Comparison of ENCODE assay signal across 1 cellular context in genomic region chr7:75925717-75926435, GRCh38.
A peak's percentile ranks its signal among the peaks of the same experiment; 100 is the strongest.
TF ChIP-seq lines count a peak whose summit lies in the region.

No MANE protein-coding gene starts in this region.

TF ChIP-seq in liver, 16 proteins besides CTCF, POLR2A, EP300 and RAD21:
- TF ChIP-seq RXRA (IDR thresholded peaks at IDR 0.05) = no peak
- no peak for TF ChIP-seq FOXA1 (IDR thresholded peaks at IDR 0.05)
- no peak for TF ChIP-seq ZBTB33 (IDR thresholded peaks at IDR 0.05)
- no peak for TF ChIP-seq HNF4G (IDR thresholded peaks at IDR 0.05)
- TF ChIP-seq HNF4A (conservative IDR thresholded peaks at IDR 0.05) = no peak
- TF ChIP-seq, protein P1, sequence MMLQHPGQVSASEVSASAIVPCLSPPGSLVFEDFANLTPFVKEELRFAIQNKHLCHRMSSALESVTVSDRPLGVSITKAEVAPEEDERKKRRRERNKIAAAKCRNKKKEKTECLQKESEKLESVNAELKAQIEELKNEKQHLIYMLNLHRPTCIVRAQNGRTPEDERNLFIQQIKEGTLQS (IDR thresholded peaks at IDR 0.05) = no peak
- TF ChIP-seq SP1 (IDR thresholded peaks at IDR 0.05) = no peak
- no peak for TF ChIP-seq NR2F2 (IDR thresholded peaks at IDR 0.05)
- TF ChIP-seq GABPA (IDR thresholded peaks at IDR 0.05 in 1 of 2, conservative IDR thresholded peaks at IDR 0.05 in 1 of 2) = no peak
- TF ChIP-seq, protein P2, sequence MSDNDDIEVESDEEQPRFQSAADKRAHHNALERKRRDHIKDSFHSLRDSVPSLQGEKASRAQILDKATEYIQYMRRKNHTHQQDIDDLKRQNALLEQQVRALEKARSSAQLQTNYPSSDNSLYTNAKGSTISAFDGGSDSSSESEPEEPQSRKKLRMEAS (IDR thresholded peaks at IDR 0.05) = peak; percentile 10
- no peak for TF ChIP-seq YY1 (IDR thresholded peaks at IDR 0.05)
- TF ChIP-seq FOXA2 (IDR thresholded peaks at IDR 0.05) = no peak
- no peak for TF ChIP-seq JUND (IDR thresholded peaks at IDR 0.05)
- TF ChIP-seq, protein P3, sequence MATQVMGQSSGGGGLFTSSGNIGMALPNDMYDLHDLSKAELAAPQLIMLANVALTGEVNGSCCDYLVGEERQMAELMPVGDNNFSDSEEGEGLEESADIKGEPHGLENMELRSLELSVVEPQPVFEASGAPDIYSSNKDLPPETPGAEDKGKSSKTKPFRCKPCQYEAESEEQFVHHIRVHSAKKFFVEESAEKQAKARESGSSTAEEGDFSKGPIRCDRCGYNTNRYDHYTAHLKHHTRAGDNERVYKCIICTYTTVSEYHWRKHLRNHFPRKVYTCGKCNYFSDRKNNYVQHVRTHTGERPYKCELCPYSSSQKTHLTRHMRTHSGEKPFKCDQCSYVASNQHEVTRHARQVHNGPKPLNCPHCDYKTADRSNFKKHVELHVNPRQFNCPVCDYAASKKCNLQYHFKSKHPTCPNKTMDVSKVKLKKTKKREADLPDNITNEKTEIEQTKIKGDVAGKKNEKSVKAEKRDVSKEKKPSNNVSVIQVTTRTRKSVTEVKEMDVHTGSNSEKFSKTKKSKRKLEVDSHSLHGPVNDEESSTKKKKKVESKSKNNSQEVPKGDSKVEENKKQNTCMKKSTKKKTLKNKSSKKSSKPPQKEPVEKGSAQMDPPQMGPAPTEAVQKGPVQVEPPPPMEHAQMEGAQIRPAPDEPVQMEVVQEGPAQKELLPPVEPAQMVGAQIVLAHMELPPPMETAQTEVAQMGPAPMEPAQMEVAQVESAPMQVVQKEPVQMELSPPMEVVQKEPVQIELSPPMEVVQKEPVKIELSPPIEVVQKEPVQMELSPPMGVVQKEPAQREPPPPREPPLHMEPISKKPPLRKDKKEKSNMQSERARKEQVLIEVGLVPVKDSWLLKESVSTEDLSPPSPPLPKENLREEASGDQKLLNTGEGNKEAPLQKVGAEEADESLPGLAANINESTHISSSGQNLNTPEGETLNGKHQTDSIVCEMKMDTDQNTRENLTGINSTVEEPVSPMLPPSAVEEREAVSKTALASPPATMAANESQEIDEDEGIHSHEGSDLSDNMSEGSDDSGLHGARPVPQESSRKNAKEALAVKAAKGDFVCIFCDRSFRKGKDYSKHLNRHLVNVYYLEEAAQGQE (IDR thresholded peaks at IDR 0.05) = peak; percentile 74
- no peak for TF ChIP-seq EGR1 (IDR thresholded peaks at IDR 0.05; ENCODE audit: low read depth in 2 of 2)
- no peak for TF ChIP-seq TAF1 (conservative IDR thresholded peaks at IDR 0.05)
